27 cellular contexts compared by ENCODE assay signal in genomic region chr4:188221090-188221489, GRCh38.
"Had no signal": no experiment of that assay in that cellular context is flagged by ENCODE, and none has a peak within 500 bp of the region (broad histone marks: within the 10 kb centered on the region; RNA-seq: fewer than 3 reads in every experiment).

No MANE protein-coding gene starts in this region.

- H3K27ac Mint-ChIP-seq: activated CD8-positive, alpha-beta T cell treated with anti-CD3 and anti-CD28 coated beads, Interleukin-2, amount 10 ng/mL, durations not matched to agents 7 days and 5 days; activated naive CD4-positive, alpha-beta T cell treated with anti-CD3 and anti-CD28 coated beads, Interleukin-2, amount 50 U/mL, for 72 hours; brain; T-helper 2 cell treated with Interferon-gamma antibody and Interleukin-4, amounts not matched to agents 5 μg/mL and 100 μg/mL, for 36 hours; WTC11 had no signal

- FAIRE-seq: astrocyte, RCC 7860 had no signal

- DNase-seq: activated CD4-positive, alpha-beta T cell treated with anti-CD3 and anti-CD28 coated beads for 48 hours; activated CD4-positive, alpha-beta T cell treated with anti-CD3 and anti-CD28 coated beads, Interleukin-2, amount 50 U/mL, for 4 hours; activated CD4-positive, CD25-positive, alpha-beta regulatory T cell treated with anti-CD3 and anti-CD28 coated beads, Interleukin-2, amount 50 U/mL, for 72 hours; activated CD8-positive, alpha-beta memory T cell treated with anti-CD3 and anti-CD28 coated beads, Interleukin-2, amount 50 U/mL, for 48 hours; activated CD8-positive, alpha-beta T cell treated with anti-CD3 and anti-CD28 coated beads, Interleukin-2, amount 10 ng/mL, durations not matched to agents 7 days and 5 days; activated naive CD4-positive, alpha-beta T cell; activated T-cell treated with anti-CD3 and anti-CD28 coated beads, Interleukin-2, amount 50 U/mL, for 1 hour; amygdala; MG63; MV-4-11; NCI-H1092 treated with DMSO at 0.1 percent for 48 hours; NCI-H1417 treated with DMSO at 0.1 percent for 48 hours; NCI-H1694; NCI-H2029; NCI-H2107; NCI-H2171 treated with DMSO at 0.1 percent for 48 hours; NCI-H226; NCI-H526; SJCRH30; SK-N-SH had no signal

- H3K36me3 Mint-ChIP-seq: brain, WTC11 had no signal

- H3K4me3 Mint-ChIP-seq: activated CD8-positive, alpha-beta T cell treated with anti-CD3 and anti-CD28 coated beads, Interleukin-2, amount 10 ng/mL, durations not matched to agents 7 days and 5 days; brain; T-helper 2 cell treated with Interferon-gamma antibody and Interleukin-4, amounts not matched to agents 5 μg/mL and 100 μg/mL, for 36 hours; WTC11 had no signal

- H3K27me3 Mint-ChIP-seq: brain had no signal

- ATAC-seq: activated CD8-positive, alpha-beta T cell treated with anti-CD3 and anti-CD28 coated beads, Interleukin-2, amount 10 ng/mL, durations not matched to agents 7 days and 5 days; activated naive CD4-positive, alpha-beta T cell treated with anti-CD3 and anti-CD28 coated beads, Interleukin-2, amount 50 U/mL, for 72 hours; Right ventricle myocardium inferior; WTC11 had no signal

- H3K9me3 Mint-ChIP-seq: WTC11 had no signal
